13 cellular contexts compared by ENCODE assay signal in genomic region chr5:135242496-135243193, GRCh38.
DNase-seq lines count a peak whose midpoint lies in the region; ATAC-seq, FAIRE-seq and TF ChIP-seq lines count a peak whose summit lies in the region.
"Had no signal": no experiment of that assay in that cellular context is flagged by ENCODE, and none has a peak within 500 bp of the region (broad histone marks: within the 10 kb centered on the region; RNA-seq: fewer than 3 reads in every experiment).

No MANE protein-coding gene starts in this region.

- H3K27me3 ChIP-seq in right cardiac atrium (ENCODE audit: control insufficient read depth, insufficient read depth) (no peaks in the 10 kb centered on the region), skeletal muscle tissue (ENCODE audit: control insufficient read depth in 3 of 3, insufficient read depth in 3 of 3, low read length in 3 of 3) (no peaks in the 10 kb centered on the region), foreskin keratinocyte (peaks cover 2% of the 10 kb centered on the region)

- 57% methylated on average over 7 of the region's 7 CpGs for WGBS in right cardiac atrium

- TF ChIP-seq CTCF in foreskin keratinocyte (conservative IDR thresholded peaks at IDR 0.05): no peak

- DNase-seq in GM04504 (ENCODE audit: low read depth) (peak; percentile 35), astrocyte of the hippocampus (ENCODE audit: low read depth, low spot score) (peak; percentile 35), right cardiac atrium (peak in 1 of 3 donors; percentile 55), SKM-1 treated with dmso at 0.1 percent for 144 hours (lab: John Stamatoyannopoulos, UW; ENCODE audit: unreplicated experiment) (no peak), GM12892 (ENCODE audit: insufficient read length) (no peak), foreskin keratinocyte (no peak)
- DNase-seq: activated naive CD4-positive, alpha-beta T cell treated with Interleukin-2 at 50 U/mL for 16 hours; NCI-H1105; stimulated activated CD4-positive, alpha-beta T cell treated with anti-CD3 and anti-CD28 coated beads, Interleukin-1b, Interleukin-23, amount 100 ng/mL, for 48 hours had no signal

- no peaks in the 10 kb centered on the region for H3K36me3 ChIP-seq in skeletal muscle tissue (ENCODE audit: control insufficient read depth in 3 of 3, insufficient read depth in 3 of 3, low read length in 3 of 3)

- H3K9me3 ChIP-seq in right cardiac atrium (ENCODE audit: control insufficient read depth, low read length): no peaks in the 10 kb centered on the region
- no peaks in the 10 kb centered on the region for H3K9me3 ChIP-seq in skeletal muscle tissue (ENCODE audit: control insufficient read depth in 3 of 3, low read length in 3 of 3)
- H3K9me3 ChIP-seq: Caco-2 had no signal

- intact Hi-C loops in right cardiac atrium (cut with DNase I): no loop called here

- peak overlapping the region; percentile 47 to 82 (median 78) for H3K9ac ChIP-seq in skeletal muscle tissue (ENCODE audit: low read depth in 1 of 3, low read length in 3 of 3)

- H3K4me1 ChIP-seq in right cardiac atrium (ENCODE audit: control insufficient read depth, insufficient read depth, low read length) (peaks cover 14% of the 10 kb centered on the region), skeletal muscle tissue (ENCODE audit: control insufficient read depth in 3 of 3, insufficient read depth in 3 of 3, low read length in 3 of 3) (peaks cover 80 to 93% (median 92%) of the 10 kb centered on the region in 3 donors), foreskin keratinocyte (peaks cover 32% of the 10 kb centered on the region)

- FAIRE-seq in GM12892 (lab: Jason Lieb, UNC): no peak
- FAIRE-seq: H1 had no signal

- H3K27ac ChIP-seq in right cardiac atrium (ENCODE audit: low read length) (peak overlapping the region; percentile 81), skeletal muscle tissue (ENCODE audit: low read depth, low read length) (peak overlapping the region; percentile 89), foreskin keratinocyte (no peak overlapping the region)

- TF ChIP-seq POLR2A in GM12892 (IDR thresholded peaks at IDR 0.05; ENCODE audit: low read depth, low read length): no peak

- peak; percentile 42 to 63 for ATAC-seq in right cardiac atrium
- ATAC-seq in HG02973 (IDR thresholded peaks at IDR 0.05; ENCODE audit: unreplicated experiment): no peak
- no peak for ATAC-seq in foreskin keratinocyte

- no peak overlapping the region for H3K4me3 ChIP-seq in right cardiac atrium (ENCODE audit: low read length)
- peak overlapping the region in 2 of 3 donors; percentile 3 to 60 for H3K4me3 ChIP-seq in skeletal muscle tissue (ENCODE audit: low read length in 3 of 3)

Comparison
In these comparisons a context has a peak if more than half of its experiments do, and no peak if none do; other contexts are left out.
1. DNase-seq: peak in GM04504 (single experiment) and astrocyte of the hippocampus (single experiment); none in SKM-1 treated with dmso at 0.1 percent for 144 hours (single experiment), GM12892 (single experiment) and foreskin keratinocyte (0 of 2).
2. ATAC-seq: peak in right cardiac atrium (2 of 2); none in HG02973 (single experiment) and foreskin keratinocyte (single experiment).